In genomic region chr6:101645770-101646169, GRCh38 we compare ENCODE assay signal across 23 cellular contexts.
"Had no signal": no experiment of that assay in that cellular context is flagged by ENCODE, and none has a peak within 500 bp of the region (broad histone marks: within the 10 kb centered on the region; RNA-seq: fewer than 3 reads in every experiment).

No MANE protein-coding gene starts in this region.

- H3K4me3 Mint-ChIP-seq: activated CD4-positive, alpha-beta T cell treated with anti-CD3 and anti-CD28 coated beads, Interleukin-2, amount 10 ng/mL, durations not matched to agents 7 days and 5 days; activated CD8-positive, alpha-beta T cell treated with anti-CD3 and anti-CD28 coated beads, Interleukin-2, amount 10 ng/mL, durations not matched to agents 7 days and 5 days; activated naive CD8-positive, alpha-beta T cell; activated T-helper 17 cell treated with anti-CD3 and anti-CD28 coated beads, Interleukin-2, amount 50 U/mL, for 72 hours; central memory CD8-positive, alpha-beta T cell; mesothelial cell of epicardium; naive thymus-derived CD8-positive, alpha-beta T cell had no signal

- H3K4me1 ChIP-seq: adrenal gland, left lung, prostate gland, right atrium auricular region, upper lobe of left lung had no signal

- H3K27ac ChIP-seq: adrenal gland, left lung, ovary, prostate gland, right atrium auricular region, upper lobe of left lung had no signal

- DNase-seq: activated CD4-positive, alpha-beta T cell treated with anti-CD3 and anti-CD28 coated beads, Interleukin-2, amount 10 ng/mL, durations not matched to agents 7 days and 5 days; activated CD8-positive, alpha-beta T cell treated with anti-CD3 and anti-CD28 coated beads, Interleukin-2, amount 10 ng/mL, durations not matched to agents 7 days and 5 days; activated T-cell treated with anti-CD3 and anti-CD28 coated beads, Interleukin-2, amount 50 U/mL, for 1 hour; adrenal gland; cortex of kidney; erythroblast; glutamatergic neuron; hippocampal formation; kidney glomerular epithelial cell; left lung; naive thymus-derived CD8-positive, alpha-beta T cell; ovary; stimulated activated CD4-positive, alpha-beta T cell treated with anti-CD3 and anti-CD28 coated beads, Interleukin-12 subunit alpha, Interleukin-12 subunit beta, amount 100 ng/mL, for 4 hours; stimulated activated CD4-positive, alpha-beta T cell treated with anti-CD3 and anti-CD28 coated beads, Interleukin-4, amount 100 ng/mL, for 4 hours; stimulated activated naive CD8-positive, alpha-beta T cell treated with anti-CD3 and anti-CD28 coated beads, Interleukin-15, Interleukin-2, amounts not matched to agents 100 U/mL and 50 U/mL, for 24 hours; upper lobe of left lung had no signal

- H3K27me3 Mint-ChIP-seq: activated CD4-positive, alpha-beta T cell treated with anti-CD3 and anti-CD28 coated beads, Interleukin-2, amount 10 ng/mL, durations not matched to agents 7 days and 5 days; activated naive CD8-positive, alpha-beta T cell; activated T-helper 17 cell treated with anti-CD3 and anti-CD28 coated beads, Interleukin-2, amount 50 U/mL, for 72 hours; central memory CD8-positive, alpha-beta T cell; naive thymus-derived CD8-positive, alpha-beta T cell had no signal

- H3K36me3 ChIP-seq: adrenal gland, left lung, ovary, prostate gland, right atrium auricular region, upper lobe of left lung had no signal

- H3K9me3 Mint-ChIP-seq: activated CD4-positive, alpha-beta T cell treated with anti-CD3 and anti-CD28 coated beads, Interleukin-2, amount 10 ng/mL, durations not matched to agents 7 days and 5 days; activated T-helper 17 cell treated with anti-CD3 and anti-CD28 coated beads, Interleukin-2, amount 50 U/mL, for 72 hours; central memory CD8-positive, alpha-beta T cell; mesothelial cell of epicardium had no signal

- H3K27me3 ChIP-seq: adrenal gland, left lung, ovary, right atrium auricular region, upper lobe of left lung had no signal

- H3K36me3 Mint-ChIP-seq: activated naive CD8-positive, alpha-beta T cell; mesothelial cell of epicardium; naive thymus-derived CD8-positive, alpha-beta T cell had no signal

- H3K9me3 ChIP-seq: adrenal gland, left lung, ovary, prostate gland, right atrium auricular region, upper lobe of left lung had no signal

- ATAC-seq: activated CD4-positive, CD25-positive, alpha-beta regulatory T cell treated with anti-CD3 and anti-CD28 coated beads, Interleukin-2, amount 50 U/mL, for 24 hours; activated CD8-positive, alpha-beta T cell treated with anti-CD3 and anti-CD28 coated beads, Interleukin-2, amount 10 ng/mL, durations not matched to agents 7 days and 5 days; activated T-helper 17 cell treated with anti-CD3 and anti-CD28 coated beads, Interleukin-2, amount 50 U/mL, for 72 hours; left lung; naive thymus-derived CD8-positive, alpha-beta T cell; stimulated activated naive CD8-positive, alpha-beta T cell treated with anti-CD3 and anti-CD28 coated beads, Interleukin-15, Interleukin-2, amounts not matched to agents 100 U/mL and 50 U/mL, for 24 hours had no signal

- H3K4me1 Mint-ChIP-seq: activated CD4-positive, alpha-beta T cell treated with anti-CD3 and anti-CD28 coated beads, Interleukin-2, amount 10 ng/mL, durations not matched to agents 7 days and 5 days; activated T-helper 17 cell treated with anti-CD3 and anti-CD28 coated beads, Interleukin-2, amount 50 U/mL, for 72 hours; central memory CD8-positive, alpha-beta T cell; mesothelial cell of epicardium; naive thymus-derived CD8-positive, alpha-beta T cell had no signal

- H3K27ac Mint-ChIP-seq: activated CD4-positive, alpha-beta T cell treated with anti-CD3 and anti-CD28 coated beads, Interleukin-2, amount 10 ng/mL, durations not matched to agents 7 days and 5 days; activated CD8-positive, alpha-beta T cell treated with anti-CD3 and anti-CD28 coated beads, Interleukin-2, amount 10 ng/mL, durations not matched to agents 7 days and 5 days; activated naive CD8-positive, alpha-beta T cell; activated T-helper 17 cell treated with anti-CD3 and anti-CD28 coated beads, Interleukin-2, amount 50 U/mL, for 72 hours; mesothelial cell of epicardium; naive thymus-derived CD8-positive, alpha-beta T cell had no signal

- H3K4me3 ChIP-seq: adrenal gland, left lung, ovary, prostate gland, right atrium auricular region, upper lobe of left lung had no signal
